ENCODE assay signal across 27 cellular contexts in genomic region chr12:54522213-54522612, GRCh38. TPM values are rescaled to one million over a fixed set of nuclear protein-coding genes. Genes with fewer than 3 reads are reported as not detected.
A peak's percentile ranks its signal among the peaks of the same experiment; 100 is the strongest.
DNase-seq lines count a peak whose midpoint lies in the region; ATAC-seq and TF ChIP-seq lines count a peak whose summit lies in the region.
"Had no signal": no experiment of that assay in that cellular context is flagged by ENCODE, and none has a peak within 500 bp of the region (broad histone marks: within the 10 kb centered on the region; RNA-seq: fewer than 3 reads in every experiment).

No MANE protein-coding gene starts in this region.

- CTCF ChIA-PET in activated CD4-positive, alpha-beta T cell treated with anti-CD3 and anti-CD28 coated beads for 36 hours (lab: Charles Lee) = interaction anchor here (1.3 kb wide), 1 partner anchor 12 kb away, joined by 5 read pairs; no protein-coding TSS in a partner anchor

- no peak overlapping the region for H3K4me3 ChIP-seq in CD4-positive, CD25-positive, alpha-beta regulatory T cell (ENCODE audit: low read depth, low read length)
- H3K4me3 ChIP-seq in foreskin fibroblast (ENCODE audit: low read depth in 1 of 2, low read length in 2 of 2) = no peak overlapping the region
- H3K4me3 ChIP-seq: BLaER1 treated with 17β-estradiol and CSF1 and Interleukin-3, amounts not matched to agents 10 nM and 100 nM; prostate gland; stomach had no signal

- H3K4me1 ChIP-seq in CD4-positive, CD25-positive, alpha-beta regulatory T cell (ENCODE audit: control insufficient read depth, insufficient read depth, low read length, poor library complexity, severe bottlenecking) = no peaks in the 10 kb centered on the region
- H3K4me1 ChIP-seq: prostate gland had no signal

- intact Hi-C loops in activated CD4-positive, alpha-beta T cell treated with anti-CD3 and anti-CD28 coated beads for 36 hours (cut with DNase I, micrococcal nuclease) = loop anchor here (1.0 to 10.0 kb wide), 7 partner anchors 13 to 469 kb away; partner anchors contain the start of genes NCKAP1L (in 1 of the 2) and TESPA1 (in 1 of the 2)
- intact Hi-C loops in activated T-helper 1 cell treated with anti-CD3 and anti-CD28 coated beads, Interleukin-12 subunit alpha, Interleukin-12 subunit beta, Interleukin-2, Interleukin-4 antibody, amounts not matched to agents 30 ng/mL and 10 ng/mL and 1 ng/mL, durations not matched to agents 14 hours and 24 hours and 36 hours (cut with micrococcal nuclease) = loop anchor here (1.0 to 10.0 kb wide), 5 partner anchors 13 to 463 kb away; partner anchors contain the start of genes NCKAP1L and TESPA1

- H3K36me3 Mint-ChIP-seq in activated CD4-positive, alpha-beta T cell treated with anti-CD3 and anti-CD28 coated beads for 36 hours (ENCODE audit: low read depth) = peaks cover 82% of the 10 kb centered on the region
- H3K36me3 Mint-ChIP-seq in CD4-positive, CD25-positive, alpha-beta regulatory T cell = peaks cover 74% of the 10 kb centered on the region
- peaks cover 80% of the 10 kb centered on the region for H3K36me3 Mint-ChIP-seq in activated T-helper 1 cell treated with anti-CD3 and anti-CD28 coated beads, Interleukin-12 subunit alpha, Interleukin-12 subunit beta, Interleukin-2, Interleukin-4 antibody, amounts not matched to agents 30 ng/mL and 10 ng/mL and 1 ng/mL, durations not matched to agents 14 hours and 24 hours and 36 hours (ENCODE audit: low read depth)
- no peaks in the 10 kb centered on the region for H3K36me3 Mint-ChIP-seq in HFFc6 (ENCODE audit: low read depth)

- no peaks in the 10 kb centered on the region for H3K9me3 ChIP-seq in CD4-positive, CD25-positive, alpha-beta regulatory T cell (ENCODE audit: control insufficient read depth in 2 of 2, low read length in 2 of 2)
- H3K9me3 ChIP-seq: BLaER1 treated with 17β-estradiol and CSF1 and Interleukin-3, amounts not matched to agents 10 nM and 100 nM; prostate gland; stomach had no signal

- POLR2A ChIA-PET in activated CD4-positive, alpha-beta T cell treated with anti-CD3 and anti-CD28 coated beads for 36 hours (lab: Charles Lee) = interaction anchor here (0.7 to 1.0 kb wide), 3 partner anchors 16 to 46 kb away, joined by 3 to 6 read pairs (median 5); no protein-coding TSS in a partner anchor

- H3K4me1 Mint-ChIP-seq in activated CD4-positive, alpha-beta T cell treated with anti-CD3 and anti-CD28 coated beads for 36 hours = peaks cover 51% of the 10 kb centered on the region
- peaks cover 0 to 22% (median 8%) of the 10 kb centered on the region in 4 donors for H3K4me1 Mint-ChIP-seq in CD4-positive, CD25-positive, alpha-beta regulatory T cell
- H3K4me1 Mint-ChIP-seq in activated T-helper 1 cell treated with anti-CD3 and anti-CD28 coated beads, Interleukin-12 subunit alpha, Interleukin-12 subunit beta, Interleukin-2, Interleukin-4 antibody, amounts not matched to agents 30 ng/mL and 10 ng/mL and 1 ng/mL, durations not matched to agents 14 hours and 24 hours and 36 hours (ENCODE audit: low read depth) = peaks cover 26% of the 10 kb centered on the region
- no peaks in the 10 kb centered on the region for H3K4me1 Mint-ChIP-seq in HFFc6 (ENCODE audit: low read depth)
- H3K4me1 Mint-ChIP-seq: immature natural killer cell had no signal

- H3K9me3 Mint-ChIP-seq in activated CD4-positive, alpha-beta T cell treated with anti-CD3 and anti-CD28 coated beads for 36 hours (ENCODE audit: low read depth) = no peaks in the 10 kb centered on the region
- H3K9me3 Mint-ChIP-seq in CD4-positive, CD25-positive, alpha-beta regulatory T cell = no peaks in the 10 kb centered on the region
- no peaks in the 10 kb centered on the region for H3K9me3 Mint-ChIP-seq in activated T-helper 1 cell treated with anti-CD3 and anti-CD28 coated beads, Interleukin-12 subunit alpha, Interleukin-12 subunit beta, Interleukin-2, Interleukin-4 antibody, amounts not matched to agents 30 ng/mL and 10 ng/mL and 1 ng/mL, durations not matched to agents 14 hours and 24 hours and 36 hours
- no peaks in the 10 kb centered on the region for H3K9me3 Mint-ChIP-seq in HFFc6
- H3K9me3 Mint-ChIP-seq: dendritic cell treated with granulocyte-macrophage colony-stimulating factor and Interleukin-4, amounts not matched to agents 40 ng/mL and 50 ng/mL, for 4 days; immature natural killer cell; naive thymus-derived CD8-positive, alpha-beta T cell; T-helper 2 cell treated with Interferon-gamma antibody and Interleukin-4, amounts not matched to agents 5 μg/mL and 100 μg/mL, for 36 hours had no signal

- ATAC-seq in activated CD4-positive, alpha-beta T cell treated with anti-CD3 and anti-CD28 coated beads for 36 hours = peak; percentile 92
- no peak for ATAC-seq in CD4-positive, CD25-positive, alpha-beta regulatory T cell (ENCODE audit: low read depth in 2 of 2)
- ATAC-seq in HG03196 (IDR thresholded peaks at IDR 0.05; ENCODE audit: unreplicated experiment) = no peak
- ATAC-seq: naive thymus-derived CD8-positive, alpha-beta T cell had no signal

- no peak overlapping the region for H3K27ac ChIP-seq in CD4-positive, CD25-positive, alpha-beta regulatory T cell (ENCODE audit: insufficient read depth, low read length, poor library complexity, severe bottlenecking)
- H3K27ac ChIP-seq: BLaER1 treated with 17β-estradiol and CSF1 and Interleukin-3, amounts not matched to agents 10 nM and 100 nM; prostate gland; stomach had no signal

- peak; percentile 35 for DNase-seq in activated CD4-positive, alpha-beta T cell treated with anti-CD3 and anti-CD28 coated beads for 36 hours
- no peak for DNase-seq in activated CD4-positive, alpha-beta T cell treated with anti-CD3 and anti-CD28 coated beads, Interleukin-2, amount 50 U/mL, for 48 hours
- DNase-seq in CD4-positive, CD25-positive, alpha-beta regulatory T cell = no peak
- DNase-seq in activated T-helper 1 cell treated with anti-CD3 and anti-CD28 coated beads, Interleukin-12 subunit alpha, Interleukin-12 subunit beta, Interleukin-2, Interleukin-4 antibody, amounts not matched to agents 30 ng/mL and 10 ng/mL and 1 ng/mL, durations not matched to agents 14 hours and 24 hours and 36 hours (ENCODE audit: low spot score) = no peak
- DNase-seq in foreskin fibroblast (peak; percentile 54 to 74), SW480 (ENCODE audit: low spot score) (no peak), HFFc6 (no peak)
- DNase-seq: activated CD4-positive, CD25-positive, alpha-beta regulatory T cell; DMS153; head of caudate nucleus; immature natural killer cell; IMR-90; naive thymus-derived CD8-positive, alpha-beta T cell; NCI-H1048; NCI-H2081 treated with DMSO at 0.1 percent for 48 hours; NCI-H510A treated with DMSO at 0.1 percent for 48 hours; stomach had no signal

- TF ChIP-seq CTCF in foreskin fibroblast (IDR thresholded peaks at IDR 0.05; ENCODE audit: low read depth, low read length) = no peak
- TF ChIP-seq CTCF in HFFc6 (IDR thresholded peaks at IDR 0.05) = no peak

- no peaks in the 10 kb centered on the region for H3K27me3 ChIP-seq in CD4-positive, CD25-positive, alpha-beta regulatory T cell (ENCODE audit: control insufficient read depth, insufficient read depth, low read length)
- H3K27me3 ChIP-seq: BLaER1 treated with 17β-estradiol and CSF1 and Interleukin-3, amounts not matched to agents 10 nM and 100 nM; stomach had no signal

- H3K27me3 Mint-ChIP-seq in activated CD4-positive, alpha-beta T cell treated with anti-CD3 and anti-CD28 coated beads for 36 hours = no peaks in the 10 kb centered on the region
- no peaks in the 10 kb centered on the region for H3K27me3 Mint-ChIP-seq in CD4-positive, CD25-positive, alpha-beta regulatory T cell
- H3K27me3 Mint-ChIP-seq in activated T-helper 1 cell treated with anti-CD3 and anti-CD28 coated beads, Interleukin-12 subunit alpha, Interleukin-12 subunit beta, Interleukin-2, Interleukin-4 antibody, amounts not matched to agents 30 ng/mL and 10 ng/mL and 1 ng/mL, durations not matched to agents 14 hours and 24 hours and 36 hours (ENCODE audit: insufficient read depth) = no peaks in the 10 kb centered on the region
- H3K27me3 Mint-ChIP-seq in HFFc6 (ENCODE audit: insufficient read depth) = peaks cover 65% of the 10 kb centered on the region
- H3K27me3 Mint-ChIP-seq: dendritic cell treated with granulocyte-macrophage colony-stimulating factor and Interleukin-4, amounts not matched to agents 40 ng/mL and 50 ng/mL, for 4 days; naive thymus-derived CD8-positive, alpha-beta T cell had no signal

- H3K27ac Mint-ChIP-seq in activated CD4-positive, alpha-beta T cell treated with anti-CD3 and anti-CD28 coated beads for 36 hours = peak overlapping the region; percentile 98
- peak overlapping the region in 2 of 3 donors; percentile 41 to 82 for H3K27ac Mint-ChIP-seq in CD4-positive, CD25-positive, alpha-beta regulatory T cell
- H3K27ac Mint-ChIP-seq in activated T-helper 1 cell treated with anti-CD3 and anti-CD28 coated beads, Interleukin-12 subunit alpha, Interleukin-12 subunit beta, Interleukin-2, Interleukin-4 antibody, amounts not matched to agents 30 ng/mL and 10 ng/mL and 1 ng/mL, durations not matched to agents 14 hours and 24 hours and 36 hours = peak overlapping the region; percentile 96
- no peak overlapping the region for H3K27ac Mint-ChIP-seq in HFFc6
- H3K27ac Mint-ChIP-seq: dendritic cell treated with granulocyte-macrophage colony-stimulating factor and Interleukin-4, amounts not matched to agents 40 ng/mL and 50 ng/mL, for 4 days; T-helper 2 cell treated with Interferon-gamma antibody and Interleukin-4, amounts not matched to agents 5 μg/mL and 100 μg/mL, for 36 hours had no signal

- H3K4me3 Mint-ChIP-seq in activated CD4-positive, alpha-beta T cell treated with anti-CD3 and anti-CD28 coated beads for 36 hours = peak overlapping the region; percentile 44
- no peak overlapping the region for H3K4me3 Mint-ChIP-seq in CD4-positive, CD25-positive, alpha-beta regulatory T cell
- no peak overlapping the region for H3K4me3 Mint-ChIP-seq in activated T-helper 1 cell treated with anti-CD3 and anti-CD28 coated beads, Interleukin-12 subunit alpha, Interleukin-12 subunit beta, Interleukin-2, Interleukin-4 antibody, amounts not matched to agents 30 ng/mL and 10 ng/mL and 1 ng/mL, durations not matched to agents 14 hours and 24 hours and 36 hours
- H3K4me3 Mint-ChIP-seq in HFFc6 = no peak overlapping the region
- H3K4me3 Mint-ChIP-seq: dendritic cell treated with granulocyte-macrophage colony-stimulating factor and Interleukin-4, amounts not matched to agents 40 ng/mL and 50 ng/mL, for 4 days; immature natural killer cell; naive thymus-derived CD8-positive, alpha-beta T cell; T-helper 2 cell treated with Interferon-gamma antibody and Interleukin-4, amounts not matched to agents 5 μg/mL and 100 μg/mL, for 36 hours had no signal

- H3K36me3 ChIP-seq in CD4-positive, CD25-positive, alpha-beta regulatory T cell (ENCODE audit: control insufficient read depth, insufficient read depth, low read length) = peaks cover 99% of the 10 kb centered on the region
- H3K36me3 ChIP-seq: prostate gland had no signal

RNA-seq across cellular contexts. Expression of gene NCKAP1L, which starts 24.7 kb away (rescaled TPM):
- total RNA-seq in activated CD4-positive, alpha-beta T cell treated with anti-CD3 and anti-CD28 coated beads for 36 hours = 100 to 1,000 TPM; 131 to 174 TPM
- 142 TPM for total RNA-seq in CD4-positive, CD25-positive, alpha-beta regulatory T cell
- 100 to 1,000 TPM in 2 of 4 donors, 10 to 100 TPM in 2; 91.3 to 138 (median 115) TPM for polyA plus RNA-seq in CD4-positive, CD25-positive, alpha-beta regulatory T cell
- total RNA-seq in activated T-helper 1 cell treated with anti-CD3 and anti-CD28 coated beads, Interleukin-12 subunit alpha, Interleukin-12 subunit beta, Interleukin-2, Interleukin-4 antibody, amounts not matched to agents 30 ng/mL and 10 ng/mL and 1 ng/mL, durations not matched to agents 14 hours and 24 hours and 36 hours = 105 TPM in 2 replicates
- total RNA-seq in HFFc6 (2021; fragmentation: NEBNext Ultra II Directional; extraction: Animal tissue kit (Norgen Biotek cat#: 25700)) = under 1 TPM in 4 of 6 experiments, not detected in 2; 0.03 to 0.14 (median 0.08) TPM
- total RNA-seq: A172, epithelial cell of proximal tubule, IMR-90, lung microvascular endothelial cell had no signal
- polyA plus RNA-seq: IMR-90 had no signal

RNA-seq across cellular contexts. Expression of gene PDE1B, which starts 27.2 kb away (rescaled TPM):
- total RNA-seq in activated CD4-positive, alpha-beta T cell treated with anti-CD3 and anti-CD28 coated beads for 36 hours = 10 to 100 TPM; 24.3 to 25.8 TPM
- total RNA-seq in CD4-positive, CD25-positive, alpha-beta regulatory T cell = 19.4 TPM
- polyA plus RNA-seq in CD4-positive, CD25-positive, alpha-beta regulatory T cell = 1 to 10 TPM in 1 of 4 donors, under 1 TPM in 2, not detected in 1; 0.44 to 2.3 (median 0.67) TPM
- 29.9 and 30.4 TPM in 2 replicates for total RNA-seq in activated T-helper 1 cell treated with anti-CD3 and anti-CD28 coated beads, Interleukin-12 subunit alpha, Interleukin-12 subunit beta, Interleukin-2, Interleukin-4 antibody, amounts not matched to agents 30 ng/mL and 10 ng/mL and 1 ng/mL, durations not matched to agents 14 hours and 24 hours and 36 hours
- not detected for total RNA-seq in HFFc6 (2021; fragmentation: NEBNext Ultra II Directional; extraction: Animal tissue kit (Norgen Biotek cat#: 25700))
- total RNA-seq: IMR-90, lung microvascular endothelial cell had no signal
- polyA plus RNA-seq: IMR-90 had no signal

RNA-seq across cellular contexts. Expression of gene GTSF1, which starts 48.8 kb away (rescaled TPM):
- 1 to 10 TPM; 6.8 to 7.2 TPM for total RNA-seq in activated CD4-positive, alpha-beta T cell treated with anti-CD3 and anti-CD28 coated beads for 36 hours
- 3.0 TPM for total RNA-seq in CD4-positive, CD25-positive, alpha-beta regulatory T cell
- polyA plus RNA-seq in CD4-positive, CD25-positive, alpha-beta regulatory T cell = 10 to 100 TPM; 12.7 to 30.3 (median 18.4) TPM
- total RNA-seq in activated T-helper 1 cell treated with anti-CD3 and anti-CD28 coated beads, Interleukin-12 subunit alpha, Interleukin-12 subunit beta, Interleukin-2, Interleukin-4 antibody, amounts not matched to agents 30 ng/mL and 10 ng/mL and 1 ng/mL, durations not matched to agents 14 hours and 24 hours and 36 hours = 3.9 and 4.4 TPM in 2 replicates
- not detected for total RNA-seq in HFFc6 (2021; fragmentation: NEBNext Ultra II Directional; extraction: Animal tissue kit (Norgen Biotek cat#: 25700))
- total RNA-seq: A172, astrocyte, epithelial cell of proximal tubule, IMR-90, lung microvascular endothelial cell, stomach, urinary bladder had no signal
- polyA plus RNA-seq: IMR-90 had no signal

Comparison
In these comparisons a context has a peak if more than half of its experiments do, and no peak if none do; other contexts are left out.
1. DNase-seq: peak in activated CD4-positive, alpha-beta T cell treated with anti-CD3 and anti-CD28 coated beads for 36 hours (single experiment) and foreskin fibroblast (2 of 2); none in activated CD4-positive, alpha-beta T cell treated with anti-CD3 and anti-CD28 coated beads, Interleukin-2, amount 50 U/mL, for 48 hours (0 of 2), CD4-positive, CD25-positive, alpha-beta regulatory T cell (0 of 3), activated T-helper 1 cell treated with anti-CD3 and anti-CD28 coated beads, Interleukin-12 subunit alpha, Interleukin-12 subunit beta, Interleukin-2, Interleukin-4 antibody, amounts not matched to agents 30 ng/mL and 10 ng/mL and 1 ng/mL, durations not matched to agents 14 hours and 24 hours and 36 hours (single experiment), SW480 (single experiment) and HFFc6 (single experiment).
2. RNA of gene NCKAP1L, which starts 24.7 kb away (total RNA-seq): 131 to 174 TPM in activated CD4-positive, alpha-beta T cell treated with anti-CD3 and anti-CD28 coated beads for 36 hours, 142 TPM in CD4-positive, CD25-positive, alpha-beta regulatory T cell (single experiment) and 105 TPM in activated T-helper 1 cell treated with anti-CD3 and anti-CD28 coated beads, Interleukin-12 subunit alpha, Interleukin-12 subunit beta, Interleukin-2, Interleukin-4 antibody, amounts not matched to agents 30 ng/mL and 10 ng/mL and 1 ng/mL, durations not matched to agents 14 hours and 24 hours and 36 hours; 0.03 to 0.14 TPM in HFFc6; every median in the first group is over 10 times any median in the second.
3. RNA of gene PDE1B, which starts 27.2 kb away (total RNA-seq): 29.9 to 30.4 TPM in activated T-helper 1 cell treated with anti-CD3 and anti-CD28 coated beads, Interleukin-12 subunit alpha, Interleukin-12 subunit beta, Interleukin-2, Interleukin-4 antibody, amounts not matched to agents 30 ng/mL and 10 ng/mL and 1 ng/mL, durations not matched to agents 14 hours and 24 hours and 36 hours, 24.3 to 25.8 TPM in activated CD4-positive, alpha-beta T cell treated with anti-CD3 and anti-CD28 coated beads for 36 hours and 19.4 TPM in CD4-positive, CD25-positive, alpha-beta regulatory T cell (single experiment); not detected in HFFc6; every median in the first group is over 10 times any median in the second.